9 cellular contexts compared by ENCODE assay signal in genomic region chr9:94623253-94623652, GRCh38. TPM values are rescaled to one million over a fixed set of nuclear protein-coding genes. Genes with fewer than 3 reads are reported as not detected.
A peak's percentile ranks its signal among the peaks of the same experiment; 100 is the strongest.
DNase-seq lines count a peak whose midpoint lies in the region; ATAC-seq and TF ChIP-seq lines count a peak whose summit lies in the region.
"Had no signal": no experiment of that assay in that cellular context is flagged by ENCODE, and none has a peak within 500 bp of the region (broad histone marks: within the 10 kb centered on the region; RNA-seq: fewer than 3 reads in every experiment).

No MANE protein-coding gene starts in this region.

- peak; percentile 38 for TF ChIP-seq CTCF in BJ (IDR thresholded peaks at IDR 0.05; ENCODE audit: insufficient read depth, low read depth, low read length)
- TF ChIP-seq CTCF in GM20000 (IDR thresholded peaks at IDR 0.05; ENCODE audit: extremely low read depth, missing control alignments) = peak; percentile 56

- H3K27ac ChIP-seq in SJCRH30 = no peak overlapping the region

- H3K9me3 ChIP-seq in SJCRH30 (replicated peaks) = no peaks in the 10 kb centered on the region

- peaks cover 7% of the 10 kb centered on the region for H3K27me3 Mint-ChIP-seq in activated T-helper 17 cell treated with anti-CD3 and anti-CD28 coated beads, Interleukin-2, amount 50 U/mL, for 72 hours

- no peak overlapping the region for H3K4me3 ChIP-seq in BJ (ENCODE audit: low read depth, low read length)
- H3K4me3 ChIP-seq in SJCRH30 = no peak overlapping the region

- H3K36me3 ChIP-seq in BJ (ENCODE audit: control insufficient read depth, insufficient read depth, low read length) = no peaks in the 10 kb centered on the region
- H3K36me3 ChIP-seq in SJCRH30 = no peaks in the 10 kb centered on the region

- no peak overlapping the region for H3K27ac Mint-ChIP-seq in activated T-helper 17 cell treated with anti-CD3 and anti-CD28 coated beads, Interleukin-2, amount 50 U/mL, for 72 hours

- H3K36me3 Mint-ChIP-seq in activated T-helper 17 cell treated with anti-CD3 and anti-CD28 coated beads, Interleukin-2, amount 50 U/mL, for 72 hours (ENCODE audit: low read depth) = no peaks in the 10 kb centered on the region

- CTCF ChIA-PET in BJ (lab: Yijun Ruan, JAX) = interaction anchor here (1.2 to 1.6 kb wide), 2 partner anchors 10 kb away, joined by 3 to 4 read pairs; no protein-coding TSS in a partner anchor

- no peak for DNase-seq in BJ (ENCODE audit: low read depth)
- DNase-seq in GM20000 (ENCODE audit: low spot score) = peak; percentile 68
- peak; percentile 32 to 60 for DNase-seq in SJCRH30
- DNase-seq in glomerular visceral epithelial cell (ENCODE audit: extremely low spot score) = peak; percentile 20
- DNase-seq in DMS153 (lab: John Stamatoyannopoulos, UW) = no peak

- H3K27me3 ChIP-seq in BJ (ENCODE audit: control insufficient read depth, insufficient read depth, low read length) = peaks cover 2% of the 10 kb centered on the region; the same call in 1 of the 2 replicates
- H3K27me3 ChIP-seq in SJCRH30 = no peaks in the 10 kb centered on the region

- no peaks in the 10 kb centered on the region for H3K9me3 Mint-ChIP-seq in activated T-helper 17 cell treated with anti-CD3 and anti-CD28 coated beads, Interleukin-2, amount 50 U/mL, for 72 hours

- no peaks in the 10 kb centered on the region for H3K4me1 Mint-ChIP-seq in activated T-helper 17 cell treated with anti-CD3 and anti-CD28 coated beads, Interleukin-2, amount 50 U/mL, for 72 hours

- H3K4me1 ChIP-seq in SJCRH30 = no peaks in the 10 kb centered on the region

- ATAC-seq in activated T-helper 17 cell treated with anti-CD3 and anti-CD28 coated beads, Interleukin-2, amount 50 U/mL, for 72 hours (replicated peaks) = no peak
- ATAC-seq in GM19467 (IDR thresholded peaks at IDR 0.05; ENCODE audit: unreplicated experiment) (no peak), HG02571 (IDR thresholded peaks at IDR 0.05; ENCODE audit: unreplicated experiment) (no peak)

- POLR2A ChIA-PET in BJ (lab: Charles Lee) = no interaction called here

- no peak overlapping the region for H3K4me3 Mint-ChIP-seq in activated T-helper 17 cell treated with anti-CD3 and anti-CD28 coated beads, Interleukin-2, amount 50 U/mL, for 72 hours

RNA-seq across cellular contexts. Expression of gene FBP1, which starts 16.1 kb away (rescaled TPM):
- polyA plus RNA-seq in BJ (2011; rRNA removed) = 0.15 and 0.23 TPM in 2 replicates
- polyA minus RNA-seq in BJ (2011; rRNA and poly(A)+ RNA removed) = not detected in 2 replicates
- not detected in 2 replicates for total RNA-seq in SJCRH30 (2014; rRNA removed; shearing (Covaris generic))
- total RNA-seq in activated T-helper 17 cell treated with anti-CD3 and anti-CD28 coated beads, Interleukin-2, amount 50 U/mL, for 72 hours = under 1 TPM; 0.50 to 0.85 TPM

RNA-seq across cellular contexts. Expression of gene FBP2, which starts 29.6 kb away (rescaled TPM):
- polyA plus RNA-seq in BJ (2011; rRNA removed) = not detected in 2 replicates
- not detected in 2 replicates for polyA minus RNA-seq in BJ (2011; rRNA and poly(A)+ RNA removed)
- total RNA-seq in SJCRH30 (2014; rRNA removed; shearing (Covaris generic)) = not detected in 2 replicates
- total RNA-seq in activated T-helper 17 cell treated with anti-CD3 and anti-CD28 coated beads, Interleukin-2, amount 50 U/mL, for 72 hours = not detected
- total RNA-seq: endothelial cell of umbilical vein had no signal
- polyA plus RNA-seq: endothelial cell of umbilical vein had no signal

Comparison
In these comparisons a context has a peak if more than half of its experiments do, and no peak if none do; other contexts are left out.
1. DNase-seq: peak in GM20000 (single experiment), SJCRH30 (2 of 2) and glomerular visceral epithelial cell (single experiment); none in BJ (single experiment) and DMS153 (single experiment).